ENCODE assay signal across 18 cellular contexts in the genomic region with DNA sequence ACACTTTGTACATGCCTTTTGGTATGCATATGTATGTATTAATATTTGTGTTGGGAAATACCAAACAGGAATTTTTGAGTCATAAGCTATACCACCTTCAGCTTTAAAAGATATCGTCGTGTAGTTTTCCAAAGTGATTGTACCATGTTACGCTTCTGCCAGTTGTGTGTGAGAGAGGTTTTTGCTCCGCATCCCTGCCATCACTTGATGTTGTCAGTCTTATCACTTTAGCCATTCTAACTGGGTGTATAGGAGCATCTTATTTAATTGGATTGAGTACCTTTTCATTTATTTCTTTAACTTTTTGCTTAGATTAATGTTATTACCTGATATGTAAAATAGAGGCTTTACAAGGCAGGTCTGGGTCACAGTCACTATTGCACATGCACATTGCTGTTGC. TPM values are rescaled to one million over a fixed set of nuclear protein-coding genes. Genes with fewer than 3 reads are reported as not detected.
DNase-seq lines count a peak whose midpoint lies in the region; ATAC-seq and TF ChIP-seq lines count a peak whose summit lies in the region.
"Had no signal": no experiment of that assay in that cellular context is flagged by ENCODE, and none has a peak within 500 bp of the region (broad histone marks: within the 10 kb centered on the region; RNA-seq: fewer than 3 reads in every experiment).

No MANE protein-coding gene starts in this region.

- H3K27ac ChIP-seq in left ventricle myocardium inferior (replicated peaks) = peak overlapping the region; percentile 96
- no peak overlapping the region for H3K27ac ChIP-seq in CD4-positive, alpha-beta memory T cell (ENCODE audit: low read depth, low read length)

- peaks cover 86% of the 10 kb centered on the region for H3K4me1 ChIP-seq in left ventricle myocardium inferior
- peaks cover 39% of the 10 kb centered on the region for H3K4me1 ChIP-seq in CD4-positive, alpha-beta memory T cell (ENCODE audit: insufficient read depth, low read length)

- no peak for DNase-seq in left ventricle myocardium inferior
- no peak for DNase-seq in Right ventricle myocardium inferior (ENCODE audit: missing footprints)
- no peak for DNase-seq in WTC11 (ENCODE audit: low spot score)
- DNase-seq in DMS114 treated with DMSO at 0.1 percent for 48 hours (lab: John Stamatoyannopoulos, UW; ENCODE audit: unreplicated experiment) = no peak
- no peak for DNase-seq in SKM-1 (lab: John Stamatoyannopoulos, UW; ENCODE audit: unreplicated experiment)
- no peak for DNase-seq in CD4-positive, alpha-beta memory T cell
- DNase-seq: CD8-positive, alpha-beta memory T cell; NCI-H1105 treated with DMSO at 0.1 percent for 48 hours; NCI-H187; NCI-H2107; NCI-H510A; NCI-H748 treated with DMSO at 0.1 percent for 48 hours; NK-92 treated with Interleukin-12 subunit alpha and Interleukin-12 subunit beta, amount 100 ng/mL, for 24 hours; SHP77; SK-N-SH had no signal

- H3K9me3 ChIP-seq in left ventricle myocardium inferior (replicated peaks) = no peaks in the 10 kb centered on the region
- H3K9me3 ChIP-seq in CD4-positive, alpha-beta memory T cell (ENCODE audit: control insufficient read depth in 1 of 2, low read length in 2 of 2) = no peaks in the 10 kb centered on the region
- H3K9me3 ChIP-seq: HAP-1, SK-N-SH had no signal

- H3K27me3 Mint-ChIP-seq in WTC11 (ENCODE audit: low read depth) (no peaks in the 10 kb centered on the region), nephron (ENCODE audit: low read depth) (no peaks in the 10 kb centered on the region)
- H3K27me3 Mint-ChIP-seq in CD4-positive, alpha-beta memory T cell = no peaks in the 10 kb centered on the region
- H3K27me3 Mint-ChIP-seq: CD8-positive, alpha-beta memory T cell had no signal

- H3K9me3 Mint-ChIP-seq in WTC11 (no peaks in the 10 kb centered on the region), nephron (no peaks in the 10 kb centered on the region)
- H3K9me3 Mint-ChIP-seq in CD4-positive, alpha-beta memory T cell = no peaks in the 10 kb centered on the region
- H3K9me3 Mint-ChIP-seq: CD8-positive, alpha-beta memory T cell had no signal

- H3K4me1 Mint-ChIP-seq in WTC11 (peaks cover 66% of the 10 kb centered on the region), nephron (peaks cover 42% of the 10 kb centered on the region)
- peaks cover 40 to 66% (median 55%) of the 10 kb centered on the region in 4 donors for H3K4me1 Mint-ChIP-seq in CD4-positive, alpha-beta memory T cell

- H3K36me3 ChIP-seq in left ventricle myocardium inferior = no peaks in the 10 kb centered on the region
- H3K36me3 ChIP-seq in CD4-positive, alpha-beta memory T cell (ENCODE audit: insufficient read depth, low read length) = no peaks in the 10 kb centered on the region
- H3K36me3 ChIP-seq: HAP-1 had no signal

- POLR2A ChIA-PET in WTC11 (lab: Charles Lee) = no interaction called here
- POLR2A ChIA-PET in CD4-positive, alpha-beta memory T cell (lab: Charles Lee; ENCODE audit: partially characterized antibody) = no interaction called here

- H3K27ac Mint-ChIP-seq in WTC11 (no peak overlapping the region), nephron (no peak overlapping the region)
- no peak overlapping the region for H3K27ac Mint-ChIP-seq in CD4-positive, alpha-beta memory T cell

- H3K4me3 ChIP-seq in left ventricle myocardium inferior = peak overlapping the region; percentile 98
- no peak overlapping the region for H3K4me3 ChIP-seq in CD4-positive, alpha-beta memory T cell (ENCODE audit: low read length in 2 of 2)
- H3K4me3 ChIP-seq: HAP-1 had no signal

- no peaks in the 10 kb centered on the region for H3K27me3 ChIP-seq in left ventricle myocardium inferior (ENCODE audit: low read depth)
- no peaks in the 10 kb centered on the region for H3K27me3 ChIP-seq in CD4-positive, alpha-beta memory T cell (ENCODE audit: insufficient read depth, low read length)

- no peak for ATAC-seq in Right ventricle myocardium inferior
- no peak for ATAC-seq in WTC11
- ATAC-seq in GM19397 (IDR thresholded peaks at IDR 0.05; ENCODE audit: unreplicated experiment) = no peak

- CTCF ChIA-PET in WTC11 (lab: Charles Lee) = no interaction called here
- CTCF ChIA-PET in CD4-positive, alpha-beta memory T cell (lab: Charles Lee; ENCODE audit: partially characterized antibody) = no interaction called here

- H3K4me3 Mint-ChIP-seq in WTC11 (peak overlapping the region; percentile 98; the same call in 1 of the 2 replicates), nephron (peak overlapping the region; percentile 95 to 97 (median 97))
- peak overlapping the region in 2 of 8 donors; percentile 23 to 99 for H3K4me3 Mint-ChIP-seq in CD4-positive, alpha-beta memory T cell

- intact Hi-C loops in left ventricle myocardium inferior (cut with micrococcal nuclease) (no loop called here), Right ventricle myocardium inferior (cut with DNase I) (loop anchor here (5.0 kb wide), 2 partner anchors 58 to 138 kb away; partner anchors contain the start of gene GPNMB)
- intact Hi-C loops in CD4-positive, alpha-beta memory T cell (cut with micrococcal nuclease) = loop anchor here (10.0 kb wide), 1 partner anchor 1466 kb away; the partner anchor contains the start of gene PALS2

- H3K36me3 Mint-ChIP-seq in WTC11 (peaks cover 3% of the 10 kb centered on the region; the same call in 1 of the 2 replicates), nephron (ENCODE audit: low read depth) (peaks cover 6% of the 10 kb centered on the region)
- peaks cover 5 to 16% of the 10 kb centered on the region in 2 donors for H3K36me3 Mint-ChIP-seq in CD4-positive, alpha-beta memory T cell

- TF ChIP-seq CTCF in left ventricle myocardium inferior (IDR thresholded peaks at IDR 0.05; ENCODE audit: borderline replicate concordance) (no peak), WTC11 (IDR thresholded peaks at IDR 0.05) (no peak), nephron (IDR thresholded peaks at IDR 0.05; ENCODE audit: unreplicated experiment in 3 of 3) (no peak)

TF ChIP-seq in WTC11, 78 proteins besides CTCF, POLR2A, EP300 and RAD21:
- TF ChIP-seq, protein P1, sequence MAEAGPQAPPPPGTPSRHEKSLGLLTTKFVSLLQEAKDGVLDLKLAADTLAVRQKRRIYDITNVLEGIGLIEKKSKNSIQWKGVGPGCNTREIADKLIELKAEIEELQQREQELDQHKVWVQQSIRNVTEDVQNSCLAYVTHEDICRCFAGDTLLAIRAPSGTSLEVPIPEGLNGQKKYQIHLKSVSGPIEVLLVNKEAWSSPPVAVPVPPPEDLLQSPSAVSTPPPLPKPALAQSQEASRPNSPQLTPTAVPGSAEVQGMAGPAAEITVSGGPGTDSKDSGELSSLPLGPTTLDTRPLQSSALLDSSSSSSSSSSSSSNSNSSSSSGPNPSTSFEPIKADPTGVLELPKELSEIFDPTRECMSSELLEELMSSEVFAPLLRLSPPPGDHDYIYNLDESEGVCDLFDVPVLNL (CRISPR knock-in tag; IDR thresholded peaks at IDR 0.05; ENCODE audit: borderline replicate concordance, low read depth) = no peak
- TF ChIP-seq, protein P2, sequence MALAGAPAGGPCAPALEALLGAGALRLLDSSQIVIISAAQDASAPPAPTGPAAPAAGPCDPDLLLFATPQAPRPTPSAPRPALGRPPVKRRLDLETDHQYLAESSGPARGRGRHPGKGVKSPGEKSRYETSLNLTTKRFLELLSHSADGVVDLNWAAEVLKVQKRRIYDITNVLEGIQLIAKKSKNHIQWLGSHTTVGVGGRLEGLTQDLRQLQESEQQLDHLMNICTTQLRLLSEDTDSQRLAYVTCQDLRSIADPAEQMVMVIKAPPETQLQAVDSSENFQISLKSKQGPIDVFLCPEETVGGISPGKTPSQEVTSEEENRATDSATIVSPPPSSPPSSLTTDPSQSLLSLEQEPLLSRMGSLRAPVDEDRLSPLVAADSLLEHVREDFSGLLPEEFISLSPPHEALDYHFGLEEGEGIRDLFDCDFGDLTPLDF (CRISPR knock-in tag; IDR thresholded peaks at IDR 0.05) = no peak

RNA-seq across cellular contexts. Expression of gene KLHL7, which starts 3.4 kb away (rescaled TPM):
- total RNA-seq in left ventricle myocardium inferior (150 TPM), Right ventricle myocardium inferior (162 TPM), WTC11 (2021) (65.9 to 82.1 TPM (median 69.2 TPM) in 3 replicates)
- 10 to 100 TPM; 22.5 to 25.6 TPM for total RNA-seq in CD4-positive, alpha-beta memory T cell
- 10 to 100 TPM; 27.9 to 30.5 TPM for polyA plus RNA-seq in CD4-positive, alpha-beta memory T cell
